In the genomic region with DNA sequence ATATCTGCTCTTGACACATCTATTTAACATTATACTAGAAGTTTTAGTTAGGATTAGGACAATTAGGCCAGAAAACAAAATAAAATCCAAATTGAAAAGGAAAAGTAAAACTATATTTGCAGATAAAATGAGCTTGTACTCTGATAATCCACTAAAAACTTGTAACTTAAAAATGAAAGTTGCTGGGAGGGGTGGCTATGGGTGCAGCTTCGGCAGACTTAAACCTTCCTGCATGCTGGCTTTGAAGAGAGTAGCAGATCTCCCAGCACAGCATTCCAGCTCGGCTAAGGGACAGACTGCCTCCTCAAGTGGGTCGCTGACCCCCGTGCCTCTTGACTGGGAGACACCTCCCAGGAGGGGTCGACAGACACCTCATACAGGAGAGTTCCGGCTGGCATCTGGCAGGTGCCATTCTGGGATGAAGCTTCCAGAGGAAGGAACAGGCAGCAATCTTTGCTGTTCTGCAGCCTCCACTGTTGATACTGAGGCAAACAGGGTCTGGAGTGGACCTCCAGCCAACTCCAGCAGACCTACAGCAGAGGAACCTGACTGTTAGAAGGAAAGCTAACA, we compare ENCODE assay signal across 25 cellular contexts.
"Had no signal": no experiment of that assay in that cellular context is flagged by ENCODE, and none has a peak within 500 bp of the region (broad histone marks: within the 10 kb centered on the region; RNA-seq: fewer than 3 reads in every experiment).

No MANE protein-coding gene starts in this region.

- H3K4me3 ChIP-seq: K562, PC-9, Peyer's patch, SJSA1, SK-N-MC had no signal

- ATAC-seq: K562, T-cell had no signal

- H3K36me3 ChIP-seq: Peyer's patch, SJSA1 had no signal

- H3K4me2 ChIP-seq: KMS-11, PC-9 had no signal

- DNase-seq: Kasumi-1; MM.1S; NCI-H1092 treated with DMSO at 0.1 percent for 48 hours; NCI-H1436; NCI-H187 treated with DMSO at 0.1 percent for 48 hours; NCI-H2029 treated with DMSO at 0.1 percent for 48 hours; NCI-H2171 treated with DMSO at 0.1 percent for 48 hours; NCI-H345; NCI-H524 treated with DMSO at 0.1 percent for 48 hours; NCI-H69; NCI-H774; NK-92 treated with Interleukin-12 subunit alpha and Interleukin-12 subunit beta, amount 100 ng/mL, for 24 hours; PC-9; Peyer's patch; Right ventricle myocardium superior; RPMI8226; SIG-M5; SW 1271; T-cell had no signal

- H3K27me3 ChIP-seq: Peyer's patch, SJSA1 had no signal

- H3K4me1 ChIP-seq: Peyer's patch, SJSA1 had no signal

- FAIRE-seq: HTR-8/SVneo, K562 had no signal

- H3K27ac ChIP-seq: HL-60, KMS-11, PC-9, Peyer's patch, SJSA1, SK-N-MC had no signal

- H3K9ac ChIP-seq: KMS-11 had no signal

- H2AFZ ChIP-seq: PC-9 had no signal

- H3K9me3 ChIP-seq: SJSA1 had no signal
